ENCODE assay signal across 8 cellular contexts in genomic region chr2:26245231-26245732, GRCh38. TPM values are rescaled to one million over a fixed set of nuclear protein-coding genes. Genes with fewer than 3 reads are reported as not detected.
DNase-seq lines count a peak whose midpoint lies in the region; ATAC-seq and TF ChIP-seq lines count a peak whose summit lies in the region.

No MANE protein-coding gene starts in this region.

- H3K27ac ChIP-seq in CD8-positive, alpha-beta memory T cell (ENCODE audit: low read depth, low read length): peak overlapping the region; percentile 98
- H3K27ac ChIP-seq in VCaP (peak overlapping the region; percentile 94), cingulate gyrus (ENCODE audit: low read depth, low read length) (peak overlapping the region; percentile 98), lung (ENCODE audit: low read depth in 1 of 2, low read length in 1 of 2) (peak overlapping the region; percentile 98)

- WGBS in lung, 2 donors: 0% methylated on average over 21 of the region's 21 CpGs

- H3K27me3 Mint-ChIP-seq in CD8-positive, alpha-beta memory T cell: peaks cover 0 to 1% of the 10 kb centered on the region in 2 donors

- H3K4me1 Mint-ChIP-seq in CD8-positive, alpha-beta memory T cell: peaks cover 48 to 72% (median 65%) of the 10 kb centered on the region in 3 donors

- peak; percentile 3 for ATAC-seq in GM19467 (IDR thresholded peaks at IDR 0.05; ENCODE audit: unreplicated experiment)
- peak; percentile 17 for ATAC-seq in lung (ENCODE audit: insufficient read depth, low FRiP score)

- POLR2A ChIA-PET in CD8-positive, alpha-beta memory T cell (lab: Charles Lee): interaction anchor here (2.0 kb wide), 1 partner anchor 101 kb away, joined by 9 read pairs; the partner anchor contains the start of gene SELENOI

- no peaks in the 10 kb centered on the region for H3K9me3 ChIP-seq in CD8-positive, alpha-beta memory T cell (ENCODE audit: low read length)
- H3K9me3 ChIP-seq in lung (ENCODE audit: control insufficient read depth in 2 of 2, insufficient read depth in 1 of 2, low read length in 1 of 2): no peaks in the 10 kb centered on the region

- no peaks in the 10 kb centered on the region for H3K36me3 ChIP-seq in CD8-positive, alpha-beta memory T cell (ENCODE audit: insufficient read depth, low read length)
- H3K36me3 ChIP-seq in lung (ENCODE audit: control insufficient read depth in 2 of 2, insufficient read depth in 2 of 2, low read length in 2 of 2): no peaks in the 10 kb centered on the region

- peaks cover 42% of the 10 kb centered on the region for H3K4me1 ChIP-seq in CD8-positive, alpha-beta memory T cell (ENCODE audit: insufficient read depth, low read length)
- peaks cover 6 to 10% of the 10 kb centered on the region in 2 donors for H3K4me1 ChIP-seq in lung (ENCODE audit: control insufficient read depth in 2 of 2, insufficient read depth in 2 of 2, low read length in 2 of 2)

- H3K36me3 Mint-ChIP-seq in CD8-positive, alpha-beta memory T cell: peaks cover 0 to 20% (median 0%) of the 10 kb centered on the region in 3 donors

- peak in 4 of 5 donors; percentile 33 to 68 (median 51) for DNase-seq in CD8-positive, alpha-beta memory T cell
- DNase-seq in HuH-7 (ENCODE audit: low spot score) (peak; percentile 14), lung (ENCODE audit: low spot score) (peak; percentile 32), NCI-H2081 treated with DMSO at 0.1 percent for 48 hours (lab: John Stamatoyannopoulos, UW) (no peak)
- peak; percentile 40 for DNase-seq in stimulated activated CD8-positive, alpha-beta memory T cell treated with anti-CD3 and anti-CD28 coated beads, Interleukin-12 subunit alpha, Interleukin-12 subunit beta, amount 100 ng/mL, for 1 hour (ENCODE audit: low read depth)

- H3K9me3 Mint-ChIP-seq in CD8-positive, alpha-beta memory T cell: no peaks in the 10 kb centered on the region

- H3K27ac Mint-ChIP-seq in CD8-positive, alpha-beta memory T cell: peak overlapping the region; percentile 90 to 100 (median 100)

- H3K4me3 Mint-ChIP-seq in CD8-positive, alpha-beta memory T cell: peak overlapping the region; percentile 95 to 99 (median 98)

- H3K27me3 ChIP-seq in CD8-positive, alpha-beta memory T cell (ENCODE audit: insufficient read depth, low read length, poor library complexity, severe bottlenecking): no peaks in the 10 kb centered on the region
- H3K27me3 ChIP-seq in lung (ENCODE audit: control insufficient read depth, insufficient read depth): no peaks in the 10 kb centered on the region

- TF ChIP-seq CTCF in VCaP (conservative IDR thresholded peaks at IDR 0.05) (no peak), lung (IDR thresholded peaks at IDR 0.05; ENCODE audit: control extremely low read depth, extremely low read depth) (no peak)

- CTCF ChIA-PET in CD8-positive, alpha-beta memory T cell (lab: Charles Lee): no interaction called here

- H3K4me3 ChIP-seq in CD8-positive, alpha-beta memory T cell (ENCODE audit: low read length): peak overlapping the region; percentile 99
- H3K4me3 ChIP-seq in lung: peak overlapping the region; percentile 76

RNA-seq across cellular contexts. Expression of gene HADHB, which starts 0.5 kb away (rescaled TPM):
- total RNA-seq in CD8-positive, alpha-beta memory T cell: 10 to 100 TPM; 75.1 to 80.2 TPM
- polyA plus RNA-seq in CD8-positive, alpha-beta memory T cell: 83.2 TPM
- 100 to 1,000 TPM; 100 to 140 TPM for total RNA-seq in lung
- polyA plus RNA-seq in lung: 10 to 100 TPM; 63.1 to 78.8 TPM

RNA-seq across cellular contexts. Expression of gene HADHA, which starts 0.8 kb away (rescaled TPM):
- 100 to 1,000 TPM; 122 to 126 TPM for total RNA-seq in CD8-positive, alpha-beta memory T cell
- 116 TPM for polyA plus RNA-seq in CD8-positive, alpha-beta memory T cell
- 100 to 1,000 TPM; 111 to 117 TPM for total RNA-seq in lung
- polyA plus RNA-seq in lung: 10 to 100 TPM; 35.2 to 77.6 TPM
